14 cellular contexts compared by ENCODE assay signal in the genomic region with DNA sequence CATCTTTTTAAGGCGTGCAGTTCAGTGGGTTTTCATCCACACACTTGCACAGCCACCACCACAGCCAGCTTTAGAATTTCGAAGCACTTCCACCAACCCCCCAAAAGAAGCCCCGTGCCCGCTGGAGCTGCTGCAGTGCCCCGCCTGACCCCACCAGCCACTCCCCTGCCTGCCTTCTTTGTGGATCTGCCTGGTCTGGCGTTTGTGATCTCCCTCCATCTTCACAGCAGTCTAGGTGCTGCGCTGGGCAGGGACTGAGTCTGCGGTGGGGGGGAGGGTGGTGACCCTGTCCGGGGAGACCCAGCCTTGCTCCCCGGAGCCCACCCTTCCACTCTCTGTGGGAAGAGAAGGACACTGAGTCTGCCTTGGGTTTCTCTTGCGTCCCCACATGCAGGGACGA. TPM values are rescaled to one million over a fixed set of nuclear protein-coding genes. Genes with fewer than 3 reads are reported as not detected.
DNase-seq lines count a peak whose midpoint lies in the region; ATAC-seq and TF ChIP-seq lines count a peak whose summit lies in the region.
"Had no signal": no experiment of that assay in that cellular context is flagged by ENCODE, and none has a peak within 500 bp of the region (broad histone marks: within the 10 kb centered on the region; RNA-seq: fewer than 3 reads in every experiment).

No MANE protein-coding gene starts in this region.

- H3K27me3 ChIP-seq in heart left ventricle (no peaks in the 10 kb centered on the region), neuronal stem cell (ENCODE audit: control insufficient read depth in 3 of 3, insufficient read depth in 3 of 3, low read depth in 1 of 3, low read length in 3 of 3) (no peaks in the 10 kb centered on the region), upper lobe of left lung (no peaks in the 10 kb centered on the region)

- no peaks in the 10 kb centered on the region for H3K27me3 Mint-ChIP-seq in dendritic cell treated with granulocyte-macrophage colony-stimulating factor and Interleukin-4, amounts not matched to agents 40 ng/mL and 50 ng/mL, for 4 days
- H3K27me3 Mint-ChIP-seq in Calu3 (ENCODE audit: unreplicated experiment), result no peaks in the 10 kb centered on the region

- H3K27ac Mint-ChIP-seq in dendritic cell treated with granulocyte-macrophage colony-stimulating factor and Interleukin-4, amounts not matched to agents 40 ng/mL and 50 ng/mL, for 4 days, result peak overlapping the region; percentile 91
- no peak overlapping the region for H3K27ac Mint-ChIP-seq in Calu3 (ENCODE audit: unreplicated experiment)
- H3K27ac Mint-ChIP-seq: activated naive CD4-positive, alpha-beta T cell treated with anti-CD3 and anti-CD28 coated beads, Interleukin-2, amount 10 ng/mL, durations not matched to agents 7 days and 5 days had no signal

- no peak overlapping the region for H2BK120ac ChIP-seq in neuronal stem cell (ENCODE audit: low read depth, low read length)

- peak overlapping the region; percentile 55 for H3K4me3 Mint-ChIP-seq in dendritic cell treated with granulocyte-macrophage colony-stimulating factor and Interleukin-4, amounts not matched to agents 40 ng/mL and 50 ng/mL, for 4 days
- H3K4me3 Mint-ChIP-seq in Calu3 (ENCODE audit: low read depth, unreplicated experiment), result no peak overlapping the region
- H3K4me3 Mint-ChIP-seq: activated naive CD4-positive, alpha-beta T cell treated with anti-CD3 and anti-CD28 coated beads, Interleukin-2, amount 10 ng/mL, durations not matched to agents 7 days and 5 days had no signal

- peaks cover 57% of the 10 kb centered on the region for H3K79me1 ChIP-seq in neuronal stem cell (ENCODE audit: low read depth, low read length)

- peak overlapping the region; percentile 81 for H3K18ac ChIP-seq in neuronal stem cell (ENCODE audit: low read length)

- no peak overlapping the region for H2AK5ac ChIP-seq in neuronal stem cell (ENCODE audit: low read depth, low read length)

- H2AFZ ChIP-seq in neuronal stem cell (ENCODE audit: low read length), result no peak overlapping the region

- BruUV-seq in Calu3 (replicated peaks; lab: Mats Ljungman, UMichigan), result no TSS peak

- no peak overlapping the region for H4K91ac ChIP-seq in neuronal stem cell (ENCODE audit: low read depth, low read length, poor library complexity)

- TF ChIP-seq CTCF in heart left ventricle (IDR thresholded peaks at IDR 0.05) (no peak), upper lobe of left lung (IDR thresholded peaks at IDR 0.05) (no peak), Calu3 (IDR thresholded peaks at IDR 0.05; ENCODE audit: unreplicated experiment) (no peak)

- H3K36me3 Mint-ChIP-seq in dendritic cell treated with granulocyte-macrophage colony-stimulating factor and Interleukin-4, amounts not matched to agents 40 ng/mL and 50 ng/mL, for 4 days (ENCODE audit: low read depth), result peaks cover 40% of the 10 kb centered on the region
- no peaks in the 10 kb centered on the region for H3K36me3 Mint-ChIP-seq in Calu3 (ENCODE audit: insufficient read depth, unreplicated experiment)
- H3K36me3 Mint-ChIP-seq: activated naive CD4-positive, alpha-beta T cell treated with anti-CD3 and anti-CD28 coated beads, Interleukin-2, amount 10 ng/mL, durations not matched to agents 7 days and 5 days had no signal

- CTCF ChIA-PET in Calu3 (lab: Charles Lee), result no interaction called here

- TF ChIP-seq POLR2A in heart left ventricle (IDR thresholded peaks at IDR 0.05) (no peak), upper lobe of left lung (IDR thresholded peaks at IDR 0.05) (no peak)

- H3K9me3 ChIP-seq in heart left ventricle, result no peaks in the 10 kb centered on the region
- no peaks in the 10 kb centered on the region for H3K9me3 ChIP-seq in neuronal stem cell (replicated peaks in 1 of 2; ENCODE audit: control insufficient read depth in 2 of 2, insufficient read depth in 1 of 2, low read depth in 1 of 2, low read length in 2 of 2)
- no peaks in the 10 kb centered on the region for H3K9me3 ChIP-seq in upper lobe of left lung
- H3K9me3 ChIP-seq: Caco-2 had no signal

- H3K14ac ChIP-seq in neuronal stem cell (ENCODE audit: low read length), result no peak overlapping the region

- peak overlapping the region; percentile 54 for H2BK5ac ChIP-seq in neuronal stem cell (ENCODE audit: low read length)

- H3K4ac ChIP-seq in neuronal stem cell (ENCODE audit: low read length), result no peak overlapping the region

- H3K9me3 Mint-ChIP-seq in dendritic cell treated with granulocyte-macrophage colony-stimulating factor and Interleukin-4, amounts not matched to agents 40 ng/mL and 50 ng/mL, for 4 days, result no peaks in the 10 kb centered on the region
- H3K9me3 Mint-ChIP-seq in Calu3 (ENCODE audit: low read depth, unreplicated experiment), result no peaks in the 10 kb centered on the region
- H3K9me3 Mint-ChIP-seq: activated naive CD4-positive, alpha-beta T cell treated with anti-CD3 and anti-CD28 coated beads, Interleukin-2, amount 10 ng/mL, durations not matched to agents 7 days and 5 days had no signal

- no peak overlapping the region for H4K8ac ChIP-seq in neuronal stem cell (ENCODE audit: low read depth, low read length)

- H3K4me1 Mint-ChIP-seq in dendritic cell treated with granulocyte-macrophage colony-stimulating factor and Interleukin-4, amounts not matched to agents 40 ng/mL and 50 ng/mL, for 4 days (ENCODE audit: low read depth), result peaks cover 96% of the 10 kb centered on the region
- peaks cover 8% of the 10 kb centered on the region for H3K4me1 Mint-ChIP-seq in Calu3 (ENCODE audit: low read depth, unreplicated experiment)
- H3K4me1 Mint-ChIP-seq: activated naive CD4-positive, alpha-beta T cell treated with anti-CD3 and anti-CD28 coated beads, Interleukin-2, amount 10 ng/mL, durations not matched to agents 7 days and 5 days had no signal

- no peak overlapping the region for H3K4me2 ChIP-seq in neuronal stem cell (ENCODE audit: insufficient read depth, low read length, poor library complexity, severe bottlenecking)

- no peak overlapping the region for H2BK15ac ChIP-seq in neuronal stem cell (ENCODE audit: low read length)

- WGBS in heart left ventricle, 4 donors, result 85 to 89% (median 87%) methylated on average over 9 to 12 of the region's 12 CpGs
- WGBS in neuronal stem cell (ENCODE audit: extremely low coverage in 2 of 2, insufficient read length in 2 of 2, insufficient replicate concordance in 1 of 2), 2 donors, result no CpG with 5 or more reads among the region's 12 CpGs
- 91 to 95% methylated on average over 7 to 12 of the region's 12 CpGs for WGBS in upper lobe of left lung, 2 donors

- peaks cover 15 to 92% (median 68%) of the 10 kb centered on the region in 12 donors for H3K4me1 ChIP-seq in heart left ventricle
- peaks cover 3 to 10% of the 10 kb centered on the region in 2 donors for H3K4me1 ChIP-seq in neuronal stem cell (ENCODE audit: control insufficient read depth in 2 of 2, insufficient read depth in 1 of 2, low read depth in 1 of 2, low read length in 2 of 2)
- peaks cover 56 to 81% (median 66%) of the 10 kb centered on the region in 4 donors for H3K4me1 ChIP-seq in upper lobe of left lung

- TF ChIP-seq EP300 in upper lobe of left lung (IDR thresholded peaks at IDR 0.05), result no peak

- no peak overlapping the region for H3K4me3 ChIP-seq in heart left ventricle
- no peak overlapping the region for H3K4me3 ChIP-seq in neuronal stem cell (ENCODE audit: low read length in 2 of 2)
- no peak overlapping the region for H3K4me3 ChIP-seq in upper lobe of left lung

- intact Hi-C loops in heart left ventricle (cut with DNase I), result loop anchor here in 5 of 10 donors (2.0 to 5.0 kb wide), 6 partner anchors 35 to 65 kb away; partner anchors contain the start of gene RXRA (in 2 of the 5)
- intact Hi-C loops in cardiac septum (cut with DNase I), result loop anchor here (5.0 kb wide), 1 partner anchor 40 kb away; no protein-coding TSS in a partner anchor
- intact Hi-C loops in dendritic cell treated with granulocyte-macrophage colony-stimulating factor and Interleukin-4, amounts not matched to agents 40 ng/mL and 50 ng/mL, for 4 days (cut with micrococcal nuclease), result no loop called here
- intact Hi-C loops in Calu3 (cut with micrococcal nuclease; ENCODE audit: unreplicated experiment), result no loop called here

- H3K36me3 ChIP-seq in heart left ventricle (no peaks in the 10 kb centered on the region), neuronal stem cell (replicated peaks in 1 of 2; ENCODE audit: control insufficient read depth in 2 of 2, insufficient read depth in 2 of 2, low read length in 2 of 2) (no peaks in the 10 kb centered on the region), upper lobe of left lung (no peaks in the 10 kb centered on the region)

- DNase-seq in heart left ventricle (no peak), cardiac septum (ENCODE audit: low spot score) (no peak), neuronal stem cell (ENCODE audit: low spot score) (no peak), upper lobe of left lung (no peak), cerebellum (ENCODE audit: low spot score) (no peak), RPMI8226 (no peak), Calu3 (no peak)
- DNase-seq: activated naive CD4-positive, alpha-beta T cell treated with anti-CD3 and anti-CD28 coated beads, Interleukin-2, amount 10 ng/mL, durations not matched to agents 7 days and 5 days; GDM1; GOT3; NCI-H1694 treated with DMSO at 0.1 percent for 48 hours; stimulated activated naive CD4-positive, alpha-beta T cell had no signal

- no peak overlapping the region for H3K9ac ChIP-seq in neuronal stem cell (ENCODE audit: low read depth, low read length, poor library complexity)

- ATAC-seq in heart left ventricle (no peak), upper lobe of left lung (ENCODE audit: low FRiP score in 2 of 2) (no peak)

- H3K27ac ChIP-seq in heart left ventricle, result peak overlapping the region in 9 of 12 donors; percentile 55 to 93 (median 83)
- no peak overlapping the region for H3K27ac ChIP-seq in neuronal stem cell (replicated peaks; ENCODE audit: low read length)
- H3K27ac ChIP-seq in upper lobe of left lung, result peak overlapping the region; percentile 78 to 91 (median 86)

- no peak overlapping the region for H2BK12ac ChIP-seq in neuronal stem cell (ENCODE audit: low read length)

- peak overlapping the region; percentile 81 for H3K23ac ChIP-seq in neuronal stem cell (ENCODE audit: low read depth, low read length, poor library complexity)

RNA-seq across cellular contexts. Expression of gene RXRA, which starts 40.8 kb away (rescaled TPM):
- total RNA-seq in heart left ventricle (10 to 100 TPM; 45.5 to 87.9 (median 52.9) TPM), cardiac septum (42.6 TPM), upper lobe of left lung (10 to 100 TPM; 43.8 to 92.7 (median 74.1) TPM), cerebellum (5.7 TPM), Calu3 (2022) (15.0 and 20.4 TPM in 2 replicates)
- 10 to 100 TPM; 54.9 to 55.8 TPM for polyA plus RNA-seq in heart left ventricle
- polyA plus RNA-seq in neuronal stem cell (2013, experiment 1 of 2), result 36.1 TPM
- 36.3 TPM for polyA plus RNA-seq in neuronal stem cell (2013, experiment 2 of 2)
